ENCODE assay signal across 9 cellular contexts in genomic region chr12:96258451-96258933, GRCh38.
DNase-seq lines count a peak whose midpoint lies in the region; ATAC-seq, FAIRE-seq and TF ChIP-seq lines count a peak whose summit lies in the region.
"Had no signal": no experiment of that assay in that cellular context is flagged by ENCODE, and none has a peak within 500 bp of the region (broad histone marks: within the 10 kb centered on the region; RNA-seq: fewer than 3 reads in every experiment).

No MANE protein-coding gene starts in this region.

- H3K4me3 Mint-ChIP-seq in CD4-positive, alpha-beta memory T cell, result no peak overlapping the region
- no peak overlapping the region for H3K4me3 Mint-ChIP-seq in natural killer cell

- peaks cover 0 to 8% (median 0%) of the 10 kb centered on the region in 8 donors for H3K9me3 Mint-ChIP-seq in CD4-positive, alpha-beta memory T cell
- no peaks in the 10 kb centered on the region for H3K9me3 Mint-ChIP-seq in natural killer cell

- no peak overlapping the region for H3K4me3 ChIP-seq in CD4-positive, alpha-beta memory T cell (ENCODE audit: low read length in 2 of 2)
- H3K4me3 ChIP-seq in colonic mucosa, result no peak overlapping the region

- TF ChIP-seq CTCF in colonic mucosa (IDR thresholded peaks at IDR 0.05) (no peak), natural killer cell (IDR thresholded peaks at IDR 0.05) (no peak), GM10266 (IDR thresholded peaks at IDR 0.05; ENCODE audit: control insufficient read depth, insufficient read depth, low read depth, missing control alignments) (no peak)

- ATAC-seq in natural killer cell, result peak; percentile 71 to 84 (median 76)
- no peak for ATAC-seq in HG03097 (IDR thresholded peaks at IDR 0.05; ENCODE audit: low FRiP score, unreplicated experiment)
- ATAC-seq in GM21528 (IDR thresholded peaks at IDR 0.05; ENCODE audit: low FRiP score, unreplicated experiment), result no peak

- H3K27me3 ChIP-seq in CD4-positive, alpha-beta memory T cell (ENCODE audit: insufficient read depth, low read length), result no peaks in the 10 kb centered on the region
- H3K27me3 ChIP-seq in colonic mucosa, result no peaks in the 10 kb centered on the region

- H3K27me3 Mint-ChIP-seq in CD4-positive, alpha-beta memory T cell, result no peaks in the 10 kb centered on the region
- H3K27me3 Mint-ChIP-seq in natural killer cell (ENCODE audit: low read depth in 2 of 2), result no peaks in the 10 kb centered on the region

- FAIRE-seq in urothelium cell line (lab: Jason Lieb, UNC), result no peak

- H3K27ac ChIP-seq in CD4-positive, alpha-beta memory T cell (ENCODE audit: low read depth, low read length), result no peak overlapping the region
- H3K27ac ChIP-seq in colonic mucosa, result no peak overlapping the region

- peaks cover 47% of the 10 kb centered on the region for H3K4me1 ChIP-seq in CD4-positive, alpha-beta memory T cell (ENCODE audit: insufficient read depth, low read length)
- H3K4me1 ChIP-seq in colonic mucosa, result no peaks in the 10 kb centered on the region

- peaks cover 23 to 45% of the 10 kb centered on the region in 2 donors for H3K36me3 Mint-ChIP-seq in CD4-positive, alpha-beta memory T cell
- peaks cover 12% of the 10 kb centered on the region for H3K36me3 Mint-ChIP-seq in natural killer cell

- intact Hi-C loops in CD4-positive, alpha-beta memory T cell (cut with micrococcal nuclease), result no loop called here
- intact Hi-C loops in colonic mucosa (cut with DNase I) (no loop called here), natural killer cell (cut with micrococcal nuclease) (no loop called here)

- no peak overlapping the region for H3K9ac ChIP-seq in colonic mucosa (ENCODE audit: low read depth in 2 of 2, low read length in 2 of 2)

- H3K27ac Mint-ChIP-seq in CD4-positive, alpha-beta memory T cell, result peak overlapping the region in 2 of 7 donors; percentile 48 to 61
- H3K27ac Mint-ChIP-seq in natural killer cell, result no peak overlapping the region

- peak in 3 of 5 donors; percentile 30 to 69 (median 45) for DNase-seq in CD4-positive, alpha-beta memory T cell
- DNase-seq in NCI-H1694 (lab: John Stamatoyannopoulos, UW) (peak; percentile 68), colonic mucosa (peak; percentile 37), natural killer cell (no peak), GM10266 (ENCODE audit: extremely low spot score) (no peak), urothelium cell line (ENCODE audit: low spot score) (no peak)
- DNase-seq: activated CD4-positive, CD25-positive, alpha-beta regulatory T cell treated with anti-CD3 and anti-CD28 coated beads, Interleukin-2, amount 50 U/mL, for 72 hours had no signal

- H3K4me1 Mint-ChIP-seq in CD4-positive, alpha-beta memory T cell, result peaks cover 8 to 28% (median 14%) of the 10 kb centered on the region in 4 donors
- H3K4me1 Mint-ChIP-seq in natural killer cell, result peaks cover 15 to 21% of the 10 kb centered on the region in 2 donors

- CTCF ChIA-PET in CD4-positive, alpha-beta memory T cell (lab: Charles Lee; ENCODE audit: partially characterized antibody), result interaction anchor here (1.0 to 1.3 kb wide), 2 partner anchors 21 to 47 kb away, joined by 3 to 4 read pairs; no protein-coding TSS in a partner anchor

- POLR2A ChIA-PET in CD4-positive, alpha-beta memory T cell (lab: Charles Lee; ENCODE audit: partially characterized antibody), result no interaction called here

- H3K9me3 ChIP-seq in CD4-positive, alpha-beta memory T cell (ENCODE audit: control insufficient read depth in 1 of 2, low read length in 2 of 2), result no peaks in the 10 kb centered on the region
- H3K9me3 ChIP-seq in colonic mucosa, result no peaks in the 10 kb centered on the region

- peaks cover 8% of the 10 kb centered on the region for H3K36me3 ChIP-seq in CD4-positive, alpha-beta memory T cell (ENCODE audit: insufficient read depth, low read length)
- no peaks in the 10 kb centered on the region for H3K36me3 ChIP-seq in colonic mucosa

Comparison
In these comparisons a context has a peak if more than half of its experiments do, and no peak if none do; other contexts are left out.
1. DNase-seq: peak in CD4-positive, alpha-beta memory T cell (3 of 5), NCI-H1694 (single experiment) and colonic mucosa (single experiment); none in natural killer cell (single experiment), GM10266 (single experiment) and urothelium cell line (single experiment).
2. ATAC-seq: peak in natural killer cell (3 of 3); none in HG03097 (single experiment) and GM21528 (single experiment).